ENCODE assay signal across 33 cellular contexts in genomic region chr9:4510546-4511322, GRCh38. TPM values are rescaled to one million over a fixed set of nuclear protein-coding genes. Genes with fewer than 3 reads are reported as not detected.
DNase-seq lines count a peak whose midpoint lies in the region; ATAC-seq, FAIRE-seq and TF ChIP-seq lines count a peak whose summit lies in the region.
"Had no signal": no experiment of that assay in that cellular context is flagged by ENCODE, and none has a peak within 500 bp of the region (broad histone marks: within the 10 kb centered on the region; RNA-seq: fewer than 3 reads in every experiment).

No MANE protein-coding gene starts in this region.

- no peaks in the 10 kb centered on the region for H3K4me1 Mint-ChIP-seq in activated CD4-positive, alpha-beta T cell treated with anti-CD3 and anti-CD28 coated beads, Interleukin-2, amount 10 ng/mL, durations not matched to agents 7 days and 5 days
- H3K4me1 Mint-ChIP-seq: activated naive CD8-positive, alpha-beta T cell treated with anti-CD3 and anti-CD28 coated beads for 36 hours; B cell; mesothelial cell of epicardium; natural killer cell had no signal

- H3K4me3 ChIP-seq in BE2C (ENCODE audit: low read depth, low read length), result no peak overlapping the region
- H3K4me3 ChIP-seq: SJCRH30, smooth muscle cell, suprapubic skin, vagina had no signal

- no peaks in the 10 kb centered on the region; the same call in 1 of the 2 replicates for H3K27me3 ChIP-seq in BE2C
- H3K27me3 ChIP-seq: SJCRH30, suprapubic skin, vagina had no signal

- FAIRE-seq in GM18507 (lab: Jason Lieb, UNC) (peak; percentile 80), RCC 7860 (lab: Jason Lieb, UNC) (peak; percentile 15)

- POLR2A ChIA-PET in activated CD4-positive, alpha-beta T cell treated with anti-CD3 and anti-CD28 coated beads, Interleukin-2, amount 10 ng/mL, durations not matched to agents 7 days and 5 days (lab: Charles Lee), result no interaction called here

- H3K27me3 Mint-ChIP-seq in activated CD4-positive, alpha-beta T cell treated with anti-CD3 and anti-CD28 coated beads, Interleukin-2, amount 10 ng/mL, durations not matched to agents 7 days and 5 days, result no peaks in the 10 kb centered on the region
- H3K27me3 Mint-ChIP-seq: activated naive CD8-positive, alpha-beta T cell treated with anti-CD3 and anti-CD28 coated beads for 36 hours; B cell had no signal

- CTCF ChIA-PET in activated CD4-positive, alpha-beta T cell treated with anti-CD3 and anti-CD28 coated beads, Interleukin-2, amount 10 ng/mL, durations not matched to agents 7 days and 5 days (lab: Charles Lee), result no interaction called here

- peaks cover 2% of the 10 kb centered on the region for H3K9me3 Mint-ChIP-seq in activated CD4-positive, alpha-beta T cell treated with anti-CD3 and anti-CD28 coated beads, Interleukin-2, amount 10 ng/mL, durations not matched to agents 7 days and 5 days
- H3K9me3 Mint-ChIP-seq: activated naive CD8-positive, alpha-beta T cell treated with anti-CD3 and anti-CD28 coated beads for 36 hours; CD8-positive, alpha-beta T cell; mesothelial cell of epicardium; natural killer cell had no signal

- ATAC-seq in left colon, result peak; percentile 86
- ATAC-seq in HG03159 (IDR thresholded peaks at IDR 0.05; ENCODE audit: unreplicated experiment), result no peak
- ATAC-seq: CD8-positive, alpha-beta T cell; HCT116; natural killer cell had no signal

- no peak for TF ChIP-seq CTCF in BE2C (IDR thresholded peaks at IDR 0.05; ENCODE audit: low read depth, low read length)

- no peaks in the 10 kb centered on the region for H3K36me3 ChIP-seq in BE2C
- H3K36me3 ChIP-seq: SJCRH30, suprapubic skin, vagina, WERI-Rb-1 had no signal

- DNase-seq in GM18507 (ENCODE audit: extremely low spot score, insufficient read length, low read depth) (no peak), RCC 7860 (ENCODE audit: low spot score) (peak; percentile 8), left colon (no peak), renal cortical epithelial cell (ENCODE audit: low read depth) (peak; percentile 73), BE2C (no peak), NCI-H82 treated with DMSO at 0.1 percent for 48 hours (lab: John Stamatoyannopoulos, UW; ENCODE audit: unreplicated experiment) (no peak)
- DNase-seq in activated CD4-positive, alpha-beta T cell treated with anti-CD3 and anti-CD28 coated beads, Interleukin-2, amount 10 ng/mL, durations not matched to agents 7 days and 5 days, result no peak
- DNase-seq: ACHN; activated CD4-positive, alpha-beta T cell treated with anti-CD3 and anti-CD28 coated beads for 4 hours; activated effector memory CD4-positive, alpha-beta T cell treated with anti-CD3 and anti-CD28 coated beads, Interleukin-2, amount 50 U/mL, for 16 hours; activated naive CD8-positive, alpha-beta T cell treated with anti-CD3 and anti-CD28 coated beads for 36 hours; activated T-cell treated with anti-CD3 and anti-CD28 coated beads, Interleukin-2, amount 50 U/mL, for 1 hour; anterior cingulate cortex; CD8-positive, alpha-beta T cell; effector CD8-positive, alpha-beta T cell; EL; natural killer cell; NCI-H1694; NCI-H446; NCI-H748 treated with DMSO at 0.1 percent for 48 hours; occipital lobe; RPMI8226; SJCRH30; stimulated activated naive CD4-positive, alpha-beta T cell treated with Interleukin-2 at 50 U/mL for 16 hours; T1000; WERI-Rb-1 had no signal

- intact Hi-C loops in left colon (cut with DNase I, micrococcal nuclease), result no loop called here

- H3K4me3 Mint-ChIP-seq in activated CD4-positive, alpha-beta T cell treated with anti-CD3 and anti-CD28 coated beads, Interleukin-2, amount 10 ng/mL, durations not matched to agents 7 days and 5 days, result no peak overlapping the region
- H3K4me3 Mint-ChIP-seq: activated naive CD8-positive, alpha-beta T cell treated with anti-CD3 and anti-CD28 coated beads for 36 hours; B cell; CD8-positive, alpha-beta T cell; mesothelial cell of epicardium; natural killer cell had no signal

- no peaks in the 10 kb centered on the region for H3K36me3 Mint-ChIP-seq in activated CD4-positive, alpha-beta T cell treated with anti-CD3 and anti-CD28 coated beads, Interleukin-2, amount 10 ng/mL, durations not matched to agents 7 days and 5 days (ENCODE audit: low read depth)
- H3K36me3 Mint-ChIP-seq: activated naive CD8-positive, alpha-beta T cell treated with anti-CD3 and anti-CD28 coated beads for 36 hours; CD8-positive, alpha-beta T cell; mesothelial cell of epicardium; natural killer cell had no signal

- no peaks in the 10 kb centered on the region for H3K9me3 ChIP-seq in BE2C
- H3K9me3 ChIP-seq: SJCRH30, suprapubic skin, vagina had no signal

- no peaks in the 10 kb centered on the region for H3K4me1 ChIP-seq in BE2C
- H3K4me1 ChIP-seq: SJCRH30, suprapubic skin, vagina had no signal

- H3K27ac Mint-ChIP-seq in activated CD4-positive, alpha-beta T cell treated with anti-CD3 and anti-CD28 coated beads, Interleukin-2, amount 10 ng/mL, durations not matched to agents 7 days and 5 days, result no peak overlapping the region
- H3K27ac Mint-ChIP-seq: activated naive CD8-positive, alpha-beta T cell treated with anti-CD3 and anti-CD28 coated beads for 36 hours; B cell; CD8-positive, alpha-beta T cell; mesothelial cell of epicardium; natural killer cell had no signal

RNA-seq across cellular contexts. Expression of gene SLC1A1, which starts 20.5 kb away (rescaled TPM):
- total RNA-seq in left colon (10 to 100 TPM; 32.0 to 42.3 TPM), renal cortical epithelial cell (39.1 and 39.5 TPM in 2 replicates)
- under 1 TPM in 1 of 2 experiments, not detected in 1; 0.10 TPM for total RNA-seq in activated CD4-positive, alpha-beta T cell treated with anti-CD3 and anti-CD28 coated beads, Interleukin-2, amount 10 ng/mL, durations not matched to agents 7 days and 5 days
- polyA plus RNA-seq in BE2C (2012; ENCODE audit: insufficient read depth, insufficient read length, low read depth), result not detected
- total RNA-seq: CD8-positive, alpha-beta T cell; natural killer cell; SJCRH30 had no signal

Comparison
In these comparisons a context has a peak if more than half of its experiments do, and no peak if none do; other contexts are left out.
1. DNase-seq: peak in RCC 7860 (single experiment) and renal cortical epithelial cell (single experiment); none in GM18507 (single experiment), left colon (0 of 2), activated CD4-positive, alpha-beta T cell treated with anti-CD3 and anti-CD28 coated beads, Interleukin-2, amount 10 ng/mL, durations not matched to agents 7 days and 5 days (single experiment), BE2C (single experiment) and NCI-H82 treated with DMSO at 0.1 percent for 48 hours (single experiment).
2. RNA of gene SLC1A1, which starts 20.5 kb away (total RNA-seq): 32.0 to 42.3 TPM in left colon and 39.1 to 39.5 TPM in renal cortical epithelial cell; 0.10 TPM in activated CD4-positive, alpha-beta T cell treated with anti-CD3 and anti-CD28 coated beads, Interleukin-2, amount 10 ng/mL, durations not matched to agents 7 days and 5 days; every median in the first group is over 10 times any median in the second.